Comparison of ENCODE assay signal across 1 cellular context in the genomic region with DNA sequence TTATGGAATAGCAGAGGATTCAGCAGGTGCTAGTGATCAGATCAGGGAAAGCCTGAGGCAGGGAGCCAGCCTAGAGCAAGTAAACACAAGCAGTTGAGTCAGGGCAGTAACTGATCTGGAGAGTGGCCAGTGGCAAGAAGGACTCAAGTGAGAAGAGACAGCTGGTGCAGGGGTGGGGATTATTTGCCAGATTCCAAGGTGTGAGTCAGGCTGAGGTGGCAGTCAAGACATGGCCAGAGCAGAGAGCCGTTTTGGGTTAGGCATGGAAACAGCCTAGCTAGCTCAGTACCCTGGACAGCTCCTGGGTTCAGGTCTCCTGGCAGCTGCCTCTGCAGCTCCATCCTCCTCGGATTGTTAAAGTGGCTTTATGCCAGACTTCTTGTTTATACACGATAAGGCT.
TF ChIP-seq lines count a peak whose summit lies in the region.

No MANE protein-coding gene starts in this region.

TF ChIP-seq in HepG2, 621 proteins besides CTCF, POLR2A, EP300 and RAD21 (continued from another document and continues in another):
- no peak for TF ChIP-seq SUZ12 (IDR thresholded peaks at IDR 0.05; ENCODE audit: low read depth, low read length)
- peak; percentile 58; the same call in 1 of the 2 replicates for TF ChIP-seq ZNF333 (CRISPR knock-in tag; IDR thresholded peaks at IDR 0.05; ENCODE audit: borderline replicate concordance)
- TF ChIP-seq FOXA3 (CRISPR knock-in tag; IDR thresholded peaks at IDR 0.05), result peak; percentile 48; the same call in 1 of the 2 replicates
- TF ChIP-seq IRX3 (CRISPR knock-in tag; IDR thresholded peaks at IDR 0.05; ENCODE audit: borderline replicate concordance, low read depth), result peak; percentile 75; the same call in 1 of the 2 replicates
- TF ChIP-seq, protein P1, sequence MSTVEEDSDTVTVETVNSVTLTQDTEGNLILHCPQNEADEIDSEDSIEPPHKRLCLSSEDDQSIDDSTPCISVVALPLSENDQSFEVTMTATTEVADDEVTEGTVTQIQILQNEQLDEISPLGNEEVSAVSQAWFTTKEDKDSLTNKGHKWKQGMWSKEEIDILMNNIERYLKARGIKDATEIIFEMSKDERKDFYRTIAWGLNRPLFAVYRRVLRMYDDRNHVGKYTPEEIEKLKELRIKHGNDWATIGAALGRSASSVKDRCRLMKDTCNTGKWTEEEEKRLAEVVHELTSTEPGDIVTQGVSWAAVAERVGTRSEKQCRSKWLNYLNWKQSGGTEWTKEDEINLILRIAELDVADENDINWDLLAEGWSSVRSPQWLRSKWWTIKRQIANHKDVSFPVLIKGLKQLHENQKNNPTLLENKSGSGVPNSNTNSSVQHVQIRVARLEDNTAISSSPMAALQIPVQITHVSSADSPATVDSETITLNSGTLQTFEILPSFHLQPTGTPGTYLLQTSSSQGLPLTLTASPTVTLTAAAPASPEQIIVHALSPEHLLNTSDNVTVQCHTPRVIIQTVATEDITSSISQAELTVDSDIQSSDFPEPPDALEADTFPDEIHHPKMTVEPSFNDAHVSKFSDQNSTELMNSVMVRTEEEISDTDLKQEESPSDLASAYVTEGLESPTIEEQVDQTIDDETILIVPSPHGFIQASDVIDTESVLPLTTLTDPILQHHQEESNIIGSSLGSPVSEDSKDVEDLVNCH (CRISPR knock-in tag; IDR thresholded peaks at IDR 0.05), result no peak
- no peak for TF ChIP-seq SPEN (CRISPR knock-in tag; IDR thresholded peaks at IDR 0.05; ENCODE audit: low read depth)
- no peak for TF ChIP-seq YY1 (IDR thresholded peaks at IDR 0.05; ENCODE audit: insufficient read depth, insufficient replicate concordance, low read depth, low read length)
- peak; percentile 68; the same call in 1 of the 2 replicates for TF ChIP-seq ZNF225 (CRISPR knock-in tag; IDR thresholded peaks at IDR 0.05)
- TF ChIP-seq, protein P2, sequence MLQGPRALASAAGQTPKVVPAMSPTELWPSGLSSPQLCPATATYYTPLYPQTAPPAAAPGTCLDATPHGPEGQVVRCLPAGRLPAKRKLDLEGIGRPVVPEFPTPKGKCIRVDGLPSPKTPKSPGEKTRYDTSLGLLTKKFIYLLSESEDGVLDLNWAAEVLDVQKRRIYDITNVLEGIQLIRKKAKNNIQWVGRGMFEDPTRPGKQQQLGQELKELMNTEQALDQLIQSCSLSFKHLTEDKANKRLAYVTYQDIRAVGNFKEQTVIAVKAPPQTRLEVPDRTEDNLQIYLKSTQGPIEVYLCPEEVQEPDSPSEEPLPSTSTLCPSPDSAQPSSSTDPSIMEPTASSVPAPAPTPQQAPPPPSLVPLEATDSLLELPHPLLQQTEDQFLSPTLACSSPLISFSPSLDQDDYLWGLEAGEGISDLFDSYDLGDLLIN (CRISPR knock-in tag; IDR thresholded peaks at IDR 0.05; ENCODE audit: borderline replicate concordance), result no peak
- 0 out of 2 replicates have a peak, but pooled peaks have one; percentile 64 for TF ChIP-seq HOXD1 (CRISPR knock-in tag; IDR thresholded peaks at IDR 0.05)
- no peak for TF ChIP-seq RFX5 (IDR thresholded peaks at IDR 0.05; ENCODE audit: low read depth, low read length)
- TF ChIP-seq MTF1 (CRISPR knock-in tag; IDR thresholded peaks at IDR 0.05), result 0 out of 2 replicates have a peak, but pooled peaks have one; percentile 67
- TF ChIP-seq HNF4A (CRISPR knock-in tag; IDR thresholded peaks at IDR 0.05), result no peak
- TF ChIP-seq, protein P3, sequence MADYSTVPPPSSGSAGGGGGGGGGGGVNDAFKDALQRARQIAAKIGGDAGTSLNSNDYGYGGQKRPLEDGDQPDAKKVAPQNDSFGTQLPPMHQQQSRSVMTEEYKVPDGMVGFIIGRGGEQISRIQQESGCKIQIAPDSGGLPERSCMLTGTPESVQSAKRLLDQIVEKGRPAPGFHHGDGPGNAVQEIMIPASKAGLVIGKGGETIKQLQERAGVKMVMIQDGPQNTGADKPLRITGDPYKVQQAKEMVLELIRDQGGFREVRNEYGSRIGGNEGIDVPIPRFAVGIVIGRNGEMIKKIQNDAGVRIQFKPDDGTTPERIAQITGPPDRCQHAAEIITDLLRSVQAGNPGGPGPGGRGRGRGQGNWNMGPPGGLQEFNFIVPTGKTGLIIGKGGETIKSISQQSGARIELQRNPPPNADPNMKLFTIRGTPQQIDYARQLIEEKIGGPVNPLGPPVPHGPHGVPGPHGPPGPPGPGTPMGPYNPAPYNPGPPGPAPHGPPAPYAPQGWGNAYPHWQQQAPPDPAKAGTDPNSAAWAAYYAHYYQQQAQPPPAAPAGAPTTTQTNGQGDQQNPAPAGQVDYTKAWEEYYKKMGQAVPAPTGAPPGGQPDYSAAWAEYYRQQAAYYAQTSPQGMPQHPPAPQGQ (CRISPR knock-in tag; IDR thresholded peaks at IDR 0.05; ENCODE audit: borderline replicate concordance), result no peak
- peak; percentile 71; the same call in 1 of the 2 replicates for TF ChIP-seq CHCHD3 (CRISPR knock-in tag; IDR thresholded peaks at IDR 0.05)
- TF ChIP-seq PAF1 (CRISPR knock-in tag; IDR thresholded peaks at IDR 0.05), result no peak
- TF ChIP-seq ZFP1 (CRISPR knock-in tag; IDR thresholded peaks at IDR 0.05), result peak; percentile 25; the same call in 1 of the 2 replicates
- TF ChIP-seq ZNF703 (CRISPR knock-in tag; IDR thresholded peaks at IDR 0.05; ENCODE audit: borderline replicate concordance), result no peak
- TF ChIP-seq, protein P4, sequence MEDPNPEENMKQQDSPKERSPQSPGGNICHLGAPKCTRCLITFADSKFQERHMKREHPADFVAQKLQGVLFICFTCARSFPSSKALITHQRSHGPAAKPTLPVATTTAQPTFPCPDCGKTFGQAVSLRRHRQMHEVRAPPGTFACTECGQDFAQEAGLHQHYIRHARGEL (CRISPR knock-in tag; IDR thresholded peaks at IDR 0.05), result no peak
- no peak for TF ChIP-seq POLR2AphosphoS2 (IDR thresholded peaks at IDR 0.05; ENCODE audit: low read depth, low read length)
- TF ChIP-seq, protein P5, sequence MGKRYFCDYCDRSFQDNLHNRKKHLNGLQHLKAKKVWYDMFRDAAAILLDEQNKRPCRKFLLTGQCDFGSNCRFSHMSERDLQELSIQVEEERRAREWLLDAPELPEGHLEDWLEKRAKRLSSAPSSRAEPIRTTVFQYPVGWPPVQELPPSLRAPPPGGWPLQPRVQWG (CRISPR knock-in tag; IDR thresholded peaks at IDR 0.05; ENCODE audit: borderline replicate concordance, low read depth), result no peak
- no peak for TF ChIP-seq ZMYM2 (CRISPR knock-in tag; IDR thresholded peaks at IDR 0.05)
- TF ChIP-seq, protein P6, sequence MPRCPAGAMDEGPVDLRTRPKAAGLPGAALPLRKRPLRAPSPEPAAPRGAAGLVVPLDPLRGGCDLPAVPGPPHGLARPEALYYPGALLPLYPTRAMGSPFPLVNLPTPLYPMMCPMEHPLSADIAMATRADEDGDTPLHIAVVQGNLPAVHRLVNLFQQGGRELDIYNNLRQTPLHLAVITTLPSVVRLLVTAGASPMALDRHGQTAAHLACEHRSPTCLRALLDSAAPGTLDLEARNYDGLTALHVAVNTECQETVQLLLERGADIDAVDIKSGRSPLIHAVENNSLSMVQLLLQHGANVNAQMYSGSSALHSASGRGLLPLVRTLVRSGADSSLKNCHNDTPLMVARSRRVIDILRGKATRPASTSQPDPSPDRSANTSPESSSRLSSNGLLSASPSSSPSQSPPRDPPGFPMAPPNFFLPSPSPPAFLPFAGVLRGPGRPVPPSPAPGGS (CRISPR knock-in tag; IDR thresholded peaks at IDR 0.05), result no peak
- TF ChIP-seq ZNF879 (CRISPR knock-in tag; IDR thresholded peaks at IDR 0.05), result no peak
- TF ChIP-seq KMT2A (CRISPR knock-in tag; IDR thresholded peaks at IDR 0.05), result no peak
- TF ChIP-seq SYNCRIP (IDR thresholded peaks at IDR 0.05; ENCODE audit: insufficient read depth, low read depth, low read length), result no peak
- no peak for TF ChIP-seq ZBTB20 (CRISPR knock-in tag; IDR thresholded peaks at IDR 0.05; ENCODE audit: borderline replicate concordance, low read depth)
- TF ChIP-seq ZNF33A (CRISPR knock-in tag; IDR thresholded peaks at IDR 0.05; ENCODE audit: borderline replicate concordance), result no peak
- TF ChIP-seq ETV5 (CRISPR knock-in tag; IDR thresholded peaks at IDR 0.05; ENCODE audit: borderline replicate concordance), result peak; percentile 31; the same call in 1 of the 2 replicates
- TF ChIP-seq, protein P7, sequence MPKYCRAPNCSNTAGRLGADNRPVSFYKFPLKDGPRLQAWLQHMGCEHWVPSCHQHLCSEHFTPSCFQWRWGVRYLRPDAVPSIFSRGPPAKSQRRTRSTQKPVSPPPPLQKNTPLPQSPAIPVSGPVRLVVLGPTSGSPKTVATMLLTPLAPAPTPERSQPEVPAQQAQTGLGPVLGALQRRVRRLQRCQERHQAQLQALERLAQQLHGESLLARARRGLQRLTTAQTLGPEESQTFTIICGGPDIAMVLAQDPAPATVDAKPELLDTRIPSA (CRISPR knock-in tag; IDR thresholded peaks at IDR 0.05; ENCODE audit: borderline replicate concordance), result no peak
- TF ChIP-seq SOX6 (IDR thresholded peaks at IDR 0.05), result no peak
- TF ChIP-seq SOX6 (CRISPR knock-in tag; IDR thresholded peaks at IDR 0.05), result peak; percentile 16; the same call in 1 of the 2 replicates
- no peak for TF ChIP-seq GABPA (IDR thresholded peaks at IDR 0.05; ENCODE audit: low read depth, low read length)
- no peak for TF ChIP-seq GABPA (CRISPR knock-in tag; IDR thresholded peaks at IDR 0.05; ENCODE audit: low read depth)
- TF ChIP-seq SSRP1 (CRISPR knock-in tag; IDR thresholded peaks at IDR 0.05), result no peak
- TF ChIP-seq BCL6 (CRISPR knock-in tag; IDR thresholded peaks at IDR 0.05), result peak; percentile 33; the same call in 1 of the 2 replicates
- TF ChIP-seq ZNF382 (CRISPR knock-in tag; IDR thresholded peaks at IDR 0.05; ENCODE audit: borderline replicate concordance), result no peak
- TF ChIP-seq, protein P8, sequence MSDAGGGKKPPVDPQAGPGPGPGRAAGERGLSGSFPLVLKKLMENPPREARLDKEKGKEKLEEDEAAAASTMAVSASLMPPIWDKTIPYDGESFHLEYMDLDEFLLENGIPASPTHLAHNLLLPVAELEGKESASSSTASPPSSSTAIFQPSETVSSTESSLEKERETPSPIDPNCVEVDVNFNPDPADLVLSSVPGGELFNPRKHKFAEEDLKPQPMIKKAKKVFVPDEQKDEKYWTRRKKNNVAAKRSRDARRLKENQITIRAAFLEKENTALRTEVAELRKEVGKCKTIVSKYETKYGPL (CRISPR knock-in tag; IDR thresholded peaks at IDR 0.05), result peak; percentile 58; the same call in 1 of the 2 replicates
- TF ChIP-seq PHF8 (CRISPR knock-in tag; IDR thresholded peaks at IDR 0.05), result no peak
- TF ChIP-seq PHB2 (IDR thresholded peaks at IDR 0.05; ENCODE audit: partially characterized antibody), result no peak
- no peak for TF ChIP-seq ZNF274 (CRISPR knock-in tag; IDR thresholded peaks at IDR 0.05)
- TF ChIP-seq, protein P9, sequence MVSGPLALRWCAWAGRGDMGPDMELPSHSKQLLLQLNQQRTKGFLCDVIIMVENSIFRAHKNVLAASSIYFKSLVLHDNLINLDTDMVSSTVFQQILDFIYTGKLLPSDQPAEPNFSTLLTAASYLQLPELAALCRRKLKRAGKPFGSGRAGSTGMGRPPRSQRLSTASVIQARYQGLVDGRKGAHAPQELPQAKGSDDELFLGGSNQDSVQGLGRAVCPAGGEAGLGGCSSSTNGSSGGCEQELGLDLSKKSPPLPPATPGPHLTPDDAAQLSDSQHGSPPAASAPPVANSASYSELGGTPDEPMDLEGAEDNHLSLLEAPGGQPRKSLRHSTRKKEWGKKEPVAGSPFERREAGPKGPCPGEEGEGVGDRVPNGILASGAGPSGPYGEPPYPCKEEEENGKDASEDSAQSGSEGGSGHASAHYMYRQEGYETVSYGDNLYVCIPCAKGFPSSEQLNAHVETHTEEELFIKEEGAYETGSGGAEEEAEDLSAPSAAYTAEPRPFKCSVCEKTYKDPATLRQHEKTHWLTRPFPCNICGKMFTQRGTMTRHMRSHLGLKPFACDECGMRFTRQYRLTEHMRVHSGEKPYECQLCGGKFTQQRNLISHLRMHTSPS (CRISPR knock-in tag; IDR thresholded peaks at IDR 0.05; ENCODE audit: low read depth), result no peak
- TF ChIP-seq, protein P10, sequence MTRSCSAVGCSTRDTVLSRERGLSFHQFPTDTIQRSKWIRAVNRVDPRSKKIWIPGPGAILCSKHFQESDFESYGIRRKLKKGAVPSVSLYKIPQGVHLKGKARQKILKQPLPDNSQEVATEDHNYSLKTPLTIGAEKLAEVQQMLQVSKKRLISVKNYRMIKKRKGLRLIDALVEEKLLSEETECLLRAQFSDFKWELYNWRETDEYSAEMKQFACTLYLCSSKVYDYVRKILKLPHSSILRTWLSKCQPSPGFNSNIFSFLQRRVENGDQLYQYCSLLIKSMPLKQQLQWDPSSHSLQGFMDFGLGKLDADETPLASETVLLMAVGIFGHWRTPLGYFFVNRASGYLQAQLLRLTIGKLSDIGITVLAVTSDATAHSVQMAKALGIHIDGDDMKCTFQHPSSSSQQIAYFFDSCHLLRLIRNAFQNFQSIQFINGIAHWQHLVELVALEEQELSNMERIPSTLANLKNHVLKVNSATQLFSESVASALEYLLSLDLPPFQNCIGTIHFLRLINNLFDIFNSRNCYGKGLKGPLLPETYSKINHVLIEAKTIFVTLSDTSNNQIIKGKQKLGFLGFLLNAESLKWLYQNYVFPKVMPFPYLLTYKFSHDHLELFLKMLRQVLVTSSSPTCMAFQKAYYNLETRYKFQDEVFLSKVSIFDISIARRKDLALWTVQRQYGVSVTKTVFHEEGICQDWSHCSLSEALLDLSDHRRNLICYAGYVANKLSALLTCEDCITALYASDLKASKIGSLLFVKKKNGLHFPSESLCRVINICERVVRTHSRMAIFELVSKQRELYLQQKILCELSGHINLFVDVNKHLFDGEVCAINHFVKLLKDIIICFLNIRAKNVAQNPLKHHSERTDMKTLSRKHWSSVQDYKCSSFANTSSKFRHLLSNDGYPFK (CRISPR knock-in tag; IDR thresholded peaks at IDR 0.05; ENCODE audit: borderline replicate concordance), result no peak
- TF ChIP-seq, protein P11, sequence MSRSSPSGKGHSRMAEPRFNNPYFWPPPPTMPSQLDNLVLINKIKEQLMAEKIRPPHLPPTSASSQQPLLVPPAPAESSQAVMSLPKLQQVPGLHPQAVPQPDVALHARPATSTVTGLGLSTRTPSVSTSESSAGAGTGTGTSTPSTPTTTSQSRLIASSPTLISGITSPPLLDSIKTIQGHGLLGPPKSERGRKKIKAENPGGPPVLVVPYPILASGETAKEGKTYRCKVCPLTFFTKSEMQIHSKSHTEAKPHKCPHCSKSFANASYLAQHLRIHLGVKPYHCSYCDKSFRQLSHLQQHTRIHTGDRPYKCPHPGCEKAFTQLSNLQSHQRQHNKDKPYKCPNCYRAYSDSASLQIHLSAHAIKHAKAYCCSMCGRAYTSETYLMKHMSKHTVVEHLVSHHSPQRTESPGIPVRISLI (CRISPR knock-in tag; IDR thresholded peaks at IDR 0.05; ENCODE audit: borderline replicate concordance), result no peak
- TF ChIP-seq SALL1 (CRISPR knock-in tag; IDR thresholded peaks at IDR 0.05), result peak; percentile 90
- no peak for TF ChIP-seq ZNF432 (CRISPR knock-in tag; IDR thresholded peaks at IDR 0.05; ENCODE audit: borderline replicate concordance)
- no peak for TF ChIP-seq EED (CRISPR knock-in tag; IDR thresholded peaks at IDR 0.05)
- no peak for TF ChIP-seq NFATC3 (CRISPR knock-in tag; IDR thresholded peaks at IDR 0.05)
- TF ChIP-seq, protein P12, sequence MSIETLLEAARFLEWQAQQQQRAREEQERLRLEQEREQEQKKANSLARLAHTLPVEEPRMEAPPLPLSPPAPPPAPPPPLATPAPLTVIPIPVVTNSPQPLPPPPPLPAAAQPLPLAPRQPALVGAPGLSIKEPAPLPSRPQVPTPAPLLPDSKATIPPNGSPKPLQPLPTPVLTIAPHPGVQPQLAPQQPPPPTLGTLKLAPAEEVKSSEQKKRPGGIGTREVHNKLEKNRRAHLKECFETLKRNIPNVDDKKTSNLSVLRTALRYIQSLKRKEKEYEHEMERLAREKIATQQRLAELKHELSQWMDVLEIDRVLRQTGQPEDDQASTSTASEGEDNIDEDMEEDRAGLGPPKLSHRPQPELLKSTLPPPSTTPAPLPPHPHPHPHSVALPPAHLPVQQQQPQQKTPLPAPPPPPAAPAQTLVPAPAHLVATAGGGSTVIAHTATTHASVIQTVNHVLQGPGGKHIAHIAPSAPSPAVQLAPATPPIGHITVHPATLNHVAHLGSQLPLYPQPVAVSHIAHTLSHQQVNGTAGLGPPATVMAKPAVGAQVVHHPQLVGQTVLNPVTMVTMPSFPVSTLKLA (IDR thresholded peaks at IDR 0.05), result no peak
